Comparison of ENCODE assay signal across 26 cellular contexts in genomic region chr16:79870016-79870886, GRCh38.
DNase-seq lines count a peak whose midpoint lies in the region; ATAC-seq, FAIRE-seq and TF ChIP-seq lines count a peak whose summit lies in the region.
"Had no signal": no experiment of that assay in that cellular context is flagged by ENCODE, and none has a peak within 500 bp of the region (broad histone marks: within the 10 kb centered on the region; RNA-seq: fewer than 3 reads in every experiment).

No MANE protein-coding gene starts in this region.

- TF ChIP-seq CTCF in K562 (IDR thresholded peaks at IDR 0.05 in 2 of 3, conservative IDR thresholded peaks at IDR 0.05 in 1 of 3; ENCODE audit: insufficient read depth in 2 of 3, low read depth in 1 of 3, low read length in 3 of 3) (no peak), neural crest cell (conservative IDR thresholded peaks at IDR 0.05) (no peak)

- no peak overlapping the region for H3K4me3 ChIP-seq in K562
- H3K4me3 ChIP-seq: BLaER1, GM12878 had no signal

- peak overlapping the region; percentile 9 for H3K27ac Mint-ChIP-seq in neural crest cell (ENCODE audit: unreplicated experiment)
- H3K27ac Mint-ChIP-seq: CD14-positive monocyte; CD4-positive, alpha-beta memory T cell; CD4-positive, CD25-positive, alpha-beta regulatory T cell; CD8-positive, alpha-beta memory T cell had no signal

- H3K9me3 Mint-ChIP-seq in neural crest cell, result peaks cover 3% of the 10 kb centered on the region

- no peak for TF ChIP-seq POLR2A in K562 (conservative IDR thresholded peaks at IDR 0.05)

- DNase-seq in K562 (ENCODE audit: extremely low read depth in 1 of 4, low spot score in 3 of 4) (no peak), neural crest cell (ENCODE audit: low read depth, low spot score) (no peak), NCI-H510A treated with DMSO at 0.1 percent for 48 hours (lab: John Stamatoyannopoulos, UW) (no peak), left cardiac atrium (no peak)
- DNase-seq: 8988T; ACHN; BE2C; C1 segment of cervical spinal cord; CD4-positive, alpha-beta memory T cell; CD4-positive, CD25-positive, alpha-beta regulatory T cell; CD8-positive, alpha-beta memory T cell; COR-L47; DMS 273 treated with DMSO at 0.1 percent for 48 hours; DMS153; DMS53; DMS79; DND-41; EL; GDM1 had no signal

- TF ChIP-seq RAD21 in K562 (CRISPR knock-in tag; conservative IDR thresholded peaks at IDR 0.05 in 1 of 2, IDR thresholded peaks at IDR 0.05 in 1 of 2), result no peak

- peak overlapping the region in 1 of 2 experiments; percentile 51; a peak in 2 of 4 replicates for H3K9ac ChIP-seq in K562 (ENCODE audit: insufficient read depth in 1 of 2, low read depth in 2 of 2, low read length in 2 of 2)
- H3K9ac ChIP-seq: BLaER1 had no signal

- H4K20me1 ChIP-seq in K562 (replicated peaks; ENCODE audit: control insufficient read depth, insufficient read depth, low read length), result no peaks in the 10 kb centered on the region
- H4K20me1 ChIP-seq: BLaER1 had no signal

- intact Hi-C loops in K562 (cut with micrococcal nuclease) (no loop called here), left cardiac atrium (cut with DNase I) (no loop called here)

- in situ Hi-C loops in K562 (cut with MboI), result no loop called here

- no peaks in the 10 kb centered on the region for H3K27me3 ChIP-seq in K562 (ENCODE audit: control insufficient read depth in 2 of 2, insufficient read depth in 2 of 2, low read length in 2 of 2)
- H3K27me3 ChIP-seq: BE2C, BLaER1 had no signal

- no peak for TF ChIP-seq EP300 in K562 (IDR thresholded peaks at IDR 0.05; ENCODE audit: low read length)

- BruUV-seq in K562 (replicated peaks; lab: Mats Ljungman, UMichigan), result no TSS peak

- ATAC-seq in K562 (peak; percentile 23; the same call in 1 of the 3 replicates), GM21423 (IDR thresholded peaks at IDR 0.05; ENCODE audit: unreplicated experiment) (no peak), left cardiac atrium (no peak)
- ATAC-seq: GM12878 had no signal

- CTCF ChIA-PET in K562 (lab: Yijun Ruan, JAX; ENCODE audit: low intra/inter-chr PET ratio), result no interaction called here

- peak overlapping the region; percentile 68 for H3K4me2 ChIP-seq in K562 (ENCODE audit: insufficient read depth, low read length)
- H3K4me2 ChIP-seq: BLaER1 had no signal

- H3K27me3 Mint-ChIP-seq in neural crest cell (ENCODE audit: low read depth), result no peaks in the 10 kb centered on the region
- H3K27me3 Mint-ChIP-seq: CD4-positive, CD25-positive, alpha-beta regulatory T cell had no signal

- H3K79me2 ChIP-seq in K562 (ENCODE audit: control insufficient read depth, insufficient read depth, low read length), result no peaks in the 10 kb centered on the region

- H3K9me1 ChIP-seq in K562 (ENCODE audit: control insufficient read depth, insufficient read depth, low read length), result no peaks in the 10 kb centered on the region

- H3K4me3 Mint-ChIP-seq in neural crest cell, result no peak overlapping the region
- H3K4me3 Mint-ChIP-seq: CD14-positive monocyte; CD4-positive, CD25-positive, alpha-beta regulatory T cell; CD8-positive, alpha-beta memory T cell had no signal

- peaks cover 21% of the 10 kb centered on the region for H3K9me3 ChIP-seq in K562 (replicated peaks; ENCODE audit: control insufficient read depth, insufficient read depth, low read depth, low read length)
- H3K9me3 ChIP-seq: BLaER1 had no signal

- H3K36me3 Mint-ChIP-seq in neural crest cell (ENCODE audit: low read depth), result no peaks in the 10 kb centered on the region
- H3K36me3 Mint-ChIP-seq: CD14-positive monocyte; CD4-positive, alpha-beta memory T cell; CD4-positive, CD25-positive, alpha-beta regulatory T cell; CD8-positive, alpha-beta memory T cell had no signal

- POLR2A ChIA-PET in K562 (lab: Yijun Ruan, JAX), result interaction anchor here (0.8 to 1.2 kb wide), 2 partner anchors 25 to 27 kb away, joined by 3 read pairs; no protein-coding TSS in a partner anchor

- H3K36me3 ChIP-seq in K562 (ENCODE audit: control insufficient read depth, insufficient read depth, low read length), result peaks cover 6% of the 10 kb centered on the region; the same call in 2 of the 3 replicates
- H3K36me3 ChIP-seq: BE2C, BLaER1 had no signal

- peaks cover 15 to 57% of the 10 kb centered on the region in 2 experiments for H3K4me1 ChIP-seq in K562 (replicated peaks in 1 of 2; ENCODE audit: control insufficient read depth in 2 of 2, insufficient read depth in 2 of 2, low read length in 2 of 2)
- H3K4me1 ChIP-seq: BE2C had no signal

- WGBS in K562 (ENCODE audit: insufficient coverage, low coverage, missing lambda C conversion rate), result 76% methylated on average over 16 of the region's 16 CpGs

- peak overlapping the region; percentile 73 for H2AFZ ChIP-seq in K562 (ENCODE audit: low read depth, low read length)

- peak overlapping the region; percentile 83 for H3K27ac ChIP-seq in K562 (ENCODE audit: extremely low read depth, low read depth, low read length)
- H3K27ac ChIP-seq: BLaER1 had no signal

- FAIRE-seq in K562 (lab: Jason Lieb, UNC), result no peak
- FAIRE-seq: A204.1, GM12878, GM12892, GM18507 had no signal

- H3K4me1 Mint-ChIP-seq in neural crest cell, result no peaks in the 10 kb centered on the region
- H3K4me1 Mint-ChIP-seq: CD14-positive monocyte; CD4-positive, alpha-beta memory T cell; CD4-positive, CD25-positive, alpha-beta regulatory T cell; CD8-positive, alpha-beta memory T cell had no signal

TF ChIP-seq in K562, 482 proteins besides CTCF, POLR2A, EP300 and RAD21 (continues in another document):
- TF ChIP-seq GATAD2A (IDR thresholded peaks at IDR 0.05) (no peak), CHD4 (IDR thresholded peaks at IDR 0.05; ENCODE audit: insufficient read depth, insufficient replicate concordance, low read depth, low read length, poor library complexity, severe bottlenecking) (no peak), XRCC3 (IDR thresholded peaks at IDR 0.05) (no peak), MEIS2 (IDR thresholded peaks at IDR 0.05; ENCODE audit: partially characterized antibody) (no peak), TCF7 (IDR thresholded peaks at IDR 0.05; ENCODE audit: borderline replicate concordance) (no peak)
